In genomic region chr10:71260622-71261325, GRCh38 we compare ENCODE assay signal across 8 cellular contexts. TPM values are rescaled to one million over a fixed set of nuclear protein-coding genes. Genes with fewer than 3 reads are reported as not detected.
DNase-seq lines count a peak whose midpoint lies in the region; TF ChIP-seq lines count a peak whose summit lies in the region.

No MANE protein-coding gene starts in this region.

- no peaks in the 10 kb centered on the region for H3K27me3 ChIP-seq in esophagus squamous epithelium
- H3K27me3 ChIP-seq in mucosa of stomach (ENCODE audit: control insufficient read depth, insufficient read depth, low read length) = no peaks in the 10 kb centered on the region

- peak overlapping the region; percentile 34 to 81 (median 68) for H3K27ac ChIP-seq in esophagus squamous epithelium

- no peak for TF ChIP-seq CTCF in esophagus squamous epithelium (IDR thresholded peaks at IDR 0.05)

- H3K4me3 ChIP-seq in esophagus squamous epithelium (no peak overlapping the region), mucosa of stomach (ENCODE audit: low read length) (no peak overlapping the region)

- H3K4me1 ChIP-seq in esophagus squamous epithelium (peaks cover 32 to 93% (median 48%) of the 10 kb centered on the region in 3 donors), mucosa of stomach (ENCODE audit: control insufficient read depth, insufficient read depth, low read length) (peaks cover 59% of the 10 kb centered on the region)

- WGBS in esophagus squamous epithelium, 2 donors = 60 to 73% methylated on average over 3 to 7 of the region's 13 CpGs

- peak overlapping the region; percentile 14 for H3K9ac ChIP-seq in mucosa of stomach (ENCODE audit: low read length)

- intact Hi-C loops in esophagus squamous epithelium (cut with DNase I) = no loop called here

- peak; percentile 87 for DNase-seq in AG08395 (ENCODE audit: low spot score)
- peak; percentile 59 for DNase-seq in NCI-H446 treated with DMSO at 0.1 percent for 48 hours (lab: John Stamatoyannopoulos, UW)
- DNase-seq in esophagus squamous epithelium (lab: John Stamatoyannopoulos, UW) = no peak
- no peak for DNase-seq in AML-193 (lab: John Stamatoyannopoulos, UW)
- DNase-seq in NK-92 (lab: John Stamatoyannopoulos, UW; ENCODE audit: unreplicated experiment) = no peak
- no peak for DNase-seq in activated naive CD4-positive, alpha-beta T cell (lab: John Stamatoyannopoulos, UW)
- DNase-seq in SHP77 (lab: John Stamatoyannopoulos, UW) = no peak

- no peak for TF ChIP-seq POLR2A in esophagus squamous epithelium (IDR thresholded peaks at IDR 0.05)

- H3K36me3 ChIP-seq in esophagus squamous epithelium (no peaks in the 10 kb centered on the region), mucosa of stomach (ENCODE audit: control insufficient read depth, insufficient read depth, low read length) (no peaks in the 10 kb centered on the region)

- H3K9me3 ChIP-seq in esophagus squamous epithelium = no peaks in the 10 kb centered on the region
- no peaks in the 10 kb centered on the region for H3K9me3 ChIP-seq in mucosa of stomach (ENCODE audit: control insufficient read depth, low read length)

RNA-seq across cellular contexts. Expression of gene UNC5B, which starts 48.4 kb away (rescaled TPM):
- total RNA-seq in esophagus squamous epithelium = 10 to 100 TPM; 18.9 to 48.1 (median 28.4) TPM

RNA-seq across cellular contexts. Expression of gene SLC29A3, which starts 58.3 kb away (rescaled TPM):
- 1 to 10 TPM in 3 of 4 donors, under 1 TPM in 1; 0.87 to 3.1 (median 2.3) TPM for total RNA-seq in esophagus squamous epithelium

Comparison
In these comparisons a context has a peak if more than half of its experiments do, and no peak if none do; other contexts are left out.
1. DNase-seq: peak in AG08395 (single experiment) and NCI-H446 treated with DMSO at 0.1 percent for 48 hours (single experiment); none in esophagus squamous epithelium (single experiment), AML-193 (0 of 2), NK-92 (single experiment), activated naive CD4-positive, alpha-beta T cell (0 of 4) and SHP77 (0 of 2).